In genomic region chr12:93466625-93467350, GRCh38 we compare ENCODE assay signal across 1 cellular context.
TF ChIP-seq lines count a peak whose summit lies in the region.

No MANE protein-coding gene starts in this region.

TF ChIP-seq in GM12878, 131 proteins besides CTCF, POLR2A, EP300 and RAD21:
- TF ChIP-seq STAT1 (conservative IDR thresholded peaks at IDR 0.05) (no peak), RUNX3 (IDR thresholded peaks at IDR 0.05; ENCODE audit: low read length) (no peak), NFYA (IDR thresholded peaks at IDR 0.05; ENCODE audit: borderline replicate concordance, low read depth, low read length) (no peak), STAT3 (IDR thresholded peaks at IDR 0.05; ENCODE audit: low read depth, low read length) (no peak), MEF2B (IDR thresholded peaks at IDR 0.05; ENCODE audit: partially characterized antibody, poor library complexity, severe bottlenecking) (no peak), CHD4 (IDR thresholded peaks at IDR 0.05) (no peak), SKIL (IDR thresholded peaks at IDR 0.05; ENCODE audit: low read depth, poor library complexity, severe bottlenecking) (no peak), BCL11A (IDR thresholded peaks at IDR 0.05; ENCODE audit: low read depth, low read length) (no peak), ZNF274 (IDR thresholded peaks at IDR 0.05; ENCODE audit: insufficient read depth, insufficient read length) (no peak), RBBP5 (conservative IDR thresholded peaks at IDR 0.05) (no peak)
- TF ChIP-seq, protein P1, sequence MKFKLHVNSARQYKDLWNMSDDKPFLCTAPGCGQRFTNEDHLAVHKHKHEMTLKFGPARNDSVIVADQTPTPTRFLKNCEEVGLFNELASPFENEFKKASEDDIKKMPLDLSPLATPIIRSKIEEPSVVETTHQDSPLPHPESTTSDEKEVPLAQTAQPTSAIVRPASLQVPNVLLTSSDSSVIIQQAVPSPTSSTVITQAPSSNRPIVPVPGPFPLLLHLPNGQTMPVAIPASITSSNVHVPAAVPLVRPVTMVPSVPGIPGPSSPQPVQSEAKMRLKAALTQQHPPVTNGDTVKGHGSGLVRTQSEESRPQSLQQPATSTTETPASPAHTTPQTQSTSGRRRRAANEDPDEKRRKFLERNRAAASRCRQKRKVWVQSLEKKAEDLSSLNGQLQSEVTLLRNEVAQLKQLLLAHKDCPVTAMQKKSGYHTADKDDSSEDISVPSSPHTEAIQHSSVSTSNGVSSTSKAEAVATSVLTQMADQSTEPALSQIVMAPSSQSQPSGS (IDR thresholded peaks at IDR 0.05; ENCODE audit: low read length), result no peak
- TF ChIP-seq, protein P2, sequence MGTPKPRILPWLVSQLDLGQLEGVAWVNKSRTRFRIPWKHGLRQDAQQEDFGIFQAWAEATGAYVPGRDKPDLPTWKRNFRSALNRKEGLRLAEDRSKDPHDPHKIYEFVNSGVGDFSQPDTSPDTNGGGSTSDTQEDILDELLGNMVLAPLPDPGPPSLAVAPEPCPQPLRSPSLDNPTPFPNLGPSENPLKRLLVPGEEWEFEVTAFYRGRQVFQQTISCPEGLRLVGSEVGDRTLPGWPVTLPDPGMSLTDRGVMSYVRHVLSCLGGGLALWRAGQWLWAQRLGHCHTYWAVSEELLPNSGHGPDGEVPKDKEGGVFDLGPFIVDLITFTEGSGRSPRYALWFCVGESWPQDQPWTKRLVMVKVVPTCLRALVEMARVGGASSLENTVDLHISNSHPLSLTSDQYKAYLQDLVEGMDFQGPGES (IDR thresholded peaks at IDR 0.05), result no peak
